Comparison of ENCODE assay signal across 6 cellular contexts in genomic region chr3:135728322-135728721, GRCh38.
A peak's percentile ranks its signal among the peaks of the same experiment; 100 is the strongest.
DNase-seq lines count a peak whose midpoint lies in the region; ATAC-seq, FAIRE-seq and TF ChIP-seq lines count a peak whose summit lies in the region.
"Not testable (repeated sequence)": the region's sequence is repeated elsewhere in the genome, so short reads cannot be mapped to it uniquely, and the experiment has no call there.

No MANE protein-coding gene starts in this region.

- H3K9ac ChIP-seq in HUES48 (ENCODE audit: low read depth, low read length); IMR-90 (ENCODE audit: low read depth, low read length); K562 (ENCODE audit: insufficient read depth in 1 of 2, low read depth in 2 of 2, low read length in 2 of 2); HepG2 (ENCODE audit: insufficient read depth, low read depth, low read length): not testable (repeated sequence)

- H3F3A ChIP-seq in GM23338 (replicated peaks; ENCODE audit: low read depth) = not testable (repeated sequence)

- peak overlapping the region; percentile 37 for H3K4me2 ChIP-seq in GM23338
- H3K4me2 ChIP-seq in IMR-90 (ENCODE audit: low read depth, low read length); K562 (ENCODE audit: insufficient read depth, low read length); HepG2 (ENCODE audit: low read depth, low read length): not testable (repeated sequence)

- peak overlapping the region; percentile 35; the same call in 1 of the 2 replicates for H3K27ac ChIP-seq in GM23338 (ENCODE audit: low read depth)
- H3K27ac ChIP-seq in HUES48 (ENCODE audit: low read depth, low read length) = peak overlapping the region; percentile 2
- H3K27ac ChIP-seq in IMR-90 (ENCODE audit: insufficient read depth, low read length); K562 (ENCODE audit: extremely low read depth, low read depth, low read length); esophagus muscularis mucosa (replicated peaks in 1 of 4); HepG2 (ENCODE audit: extremely low read length, insufficient read depth, low read length): not testable (repeated sequence)

- H3K4me1 ChIP-seq in GM23338 (ENCODE audit: insufficient read depth) = peaks cover 12% of the 10 kb centered on the region
- not testable (repeated sequence) for H3K4me1 ChIP-seq in HUES48 (ENCODE audit: control insufficient read depth, insufficient read depth, low read length); IMR-90 (ENCODE audit: control insufficient read depth, insufficient read depth, low read length); K562 (replicated peaks in 1 of 2; ENCODE audit: control insufficient read depth in 2 of 2, insufficient read depth in 2 of 2, low read length in 2 of 2); esophagus muscularis mucosa; HepG2 (ENCODE audit: insufficient read depth, low read length)

- peaks cover 42% of the 10 kb centered on the region for H3K9me3 ChIP-seq in HUES48 (ENCODE audit: control insufficient read depth, insufficient read depth, low read length)
- H3K9me3 ChIP-seq in IMR-90 (ENCODE audit: control insufficient read depth, insufficient read depth, low read length); K562 (replicated peaks; ENCODE audit: control insufficient read depth, insufficient read depth, low read depth, low read length): not testable (repeated sequence)
- peaks cover 0 to 42% (median 26%) of the 10 kb centered on the region in 4 donors for H3K9me3 ChIP-seq in esophagus muscularis mucosa
- peaks cover 33% of the 10 kb centered on the region; the same call in 1 of the 2 replicates for H3K9me3 ChIP-seq in HepG2 (ENCODE audit: low read length)

- not testable (repeated sequence) for H3K18ac ChIP-seq in IMR-90 (ENCODE audit: low read depth, low read length)

- ATAC-seq in GM23338; IMR-90 (ENCODE audit: low read depth); K562; HepG2: not testable (repeated sequence)

- peaks cover 61% of the 10 kb centered on the region for H3K36me3 Mint-ChIP-seq in GM23338 (ENCODE audit: low read depth)

- H4K20me1 ChIP-seq in GM23338 (replicated peaks; ENCODE audit: insufficient read depth); IMR-90 (ENCODE audit: insufficient read depth, low read length); K562 (replicated peaks; ENCODE audit: control insufficient read depth, insufficient read depth, low read length); HepG2 (ENCODE audit: insufficient read depth, low read length): not testable (repeated sequence)

- peaks cover 68% of the 10 kb centered on the region for H3K9me3 Mint-ChIP-seq in GM23338

- H3K9me2 ChIP-seq in GM23338 (ENCODE audit: insufficient read depth) = not testable (repeated sequence)

- TF ChIP-seq POLR2A in IMR-90 (IDR thresholded peaks at IDR 0.05; ENCODE audit: low read depth, low read length); K562 (conservative IDR thresholded peaks at IDR 0.05); esophagus muscularis mucosa (IDR thresholded peaks at IDR 0.05; ENCODE audit: low read depth); HepG2 (IDR thresholded peaks at IDR 0.05; ENCODE audit: insufficient read depth in 1 of 2, low read depth in 2 of 2, low read length in 2 of 2): not testable (repeated sequence)

- H2AFZ ChIP-seq in GM23338; IMR-90 (replicated peaks; ENCODE audit: low read length, poor library complexity); K562 (ENCODE audit: low read depth, low read length); HepG2 (ENCODE audit: low read length): not testable (repeated sequence)

- not testable (repeated sequence) for BruUV-seq in IMR-90 (replicated peaks; lab: Mats Ljungman, UMichigan); K562 (replicated peaks; lab: Mats Ljungman, UMichigan); HepG2 (replicated peaks; lab: Mats Ljungman, UMichigan)

- H3K56ac ChIP-seq in IMR-90 (ENCODE audit: extremely low read depth, insufficient read depth, low read length) = not testable (repeated sequence)

- not testable (repeated sequence) for H2BK15ac ChIP-seq in IMR-90 (ENCODE audit: low read depth, low read length)

- not testable (repeated sequence) for H4K8ac ChIP-seq in IMR-90 (ENCODE audit: low read depth in 2 of 2, low read length in 2 of 2)

- H2AK5ac ChIP-seq in IMR-90 (ENCODE audit: low read depth, low read length) = not testable (repeated sequence)

- H3K9me1 ChIP-seq in IMR-90 (ENCODE audit: insufficient read depth, low read length); K562 (ENCODE audit: control insufficient read depth, insufficient read depth, low read length): not testable (repeated sequence)

- not testable (repeated sequence) for DNase-seq in GM23338 (ENCODE audit: low spot score); IMR-90; K562 (ENCODE audit: extremely low read depth in 1 of 4, low spot score in 3 of 4); HepG2 (ENCODE audit: low spot score)
- peak; percentile 55 for DNase-seq in esophagus muscularis mucosa (ENCODE audit: extremely low spot score)

- H4K5ac ChIP-seq in IMR-90 (ENCODE audit: low read depth, low read length) = not testable (repeated sequence)

- H3K14ac ChIP-seq in IMR-90 (replicated peaks; ENCODE audit: low read depth, low read length) = not testable (repeated sequence)

- POLR2A ChIA-PET in IMR-90 (lab: Charles Lee; ENCODE audit: unreplicated experiment); HepG2 (lab: Yijun Ruan, JAX): not testable (repeated sequence)
- POLR2A ChIA-PET in K562 (lab: Yijun Ruan, JAX) = interaction anchor here (1.2 kb wide), 1 partner anchor 11 kb away, joined by 4 read pairs; no protein-coding TSS in a partner anchor

- CTCF ChIA-PET in IMR-90 (lab: Yijun Ruan, JAX); K562 (lab: Yijun Ruan, JAX; ENCODE audit: low intra/inter-chr PET ratio); HepG2 (lab: Yijun Ruan, JAX; ENCODE audit: low intra/inter-chr PET ratio, low total read pairs): not testable (repeated sequence)

- not testable (repeated sequence) for H3K4ac ChIP-seq in IMR-90 (ENCODE audit: low read depth, low read length)

- TF ChIP-seq CTCF in GM23338 (conservative IDR thresholded peaks at IDR 0.05; ENCODE audit: low read depth in 2 of 2); IMR-90 (conservative IDR thresholded peaks at IDR 0.05; ENCODE audit: low read depth, low read length); K562 (IDR thresholded peaks at IDR 0.05 in 2 of 3, conservative IDR thresholded peaks at IDR 0.05 in 1 of 3; ENCODE audit: insufficient read depth in 2 of 3, low read depth in 1 of 3, low read length in 3 of 3); esophagus muscularis mucosa (IDR thresholded peaks at IDR 0.05); HepG2 (CRISPR knock-in tag; IDR thresholded peaks at IDR 0.05): not testable (repeated sequence)

- in situ Hi-C loops in IMR-90 (cut with MboI; ENCODE audit: low sequenced_read_pairs) = loop anchor here (25.0 kb wide), 1 partner anchor 309 kb away; no protein-coding TSS in a partner anchor
- in situ Hi-C loops in K562 (cut with MboI); HepG2 (cut with HindIII; ENCODE audit: extremely low pct_ligation_motif_present, low pct_unique_long_range_greater_than_20kb): not testable (repeated sequence)

- H3K27me3 Mint-ChIP-seq in GM23338 (ENCODE audit: insufficient read depth, low read depth, poor library complexity) = not testable (repeated sequence)

- intact Hi-C loops in IMR-90 (cut with micrococcal nuclease); K562 (cut with micrococcal nuclease); esophagus muscularis mucosa (cut with DNase I); HepG2 (cut with micrococcal nuclease; ENCODE audit: unreplicated experiment): not testable (repeated sequence)

- not testable (repeated sequence) for H3K27me3 ChIP-seq in GM23338 (ENCODE audit: insufficient read depth); HUES48 (ENCODE audit: control insufficient read depth, insufficient read depth, low read length); IMR-90 (ENCODE audit: control insufficient read depth, insufficient read depth, low read length); K562 (ENCODE audit: control insufficient read depth in 2 of 2, insufficient read depth in 2 of 2, low read length in 2 of 2); esophagus muscularis mucosa; HepG2 (ENCODE audit: control insufficient read depth in 1 of 2, insufficient read depth in 2 of 2, low read length in 2 of 2)

- not testable (repeated sequence) for H4K91ac ChIP-seq in IMR-90 (ENCODE audit: insufficient read depth, low read depth, low read length)

- not testable (repeated sequence) for TF ChIP-seq EP300 in K562 (IDR thresholded peaks at IDR 0.05; ENCODE audit: low read length); esophagus muscularis mucosa (IDR thresholded peaks at IDR 0.05); HepG2 (IDR thresholded peaks at IDR 0.05; ENCODE audit: low read depth in 2 of 2, low read length in 2 of 2); HepG2 (CRISPR knock-in tag; IDR thresholded peaks at IDR 0.05; ENCODE audit: borderline replicate concordance)

- WGBS in IMR-90 (ENCODE audit: extremely low coverage in 2 of 2, insufficient read length in 1 of 2), 2 experiments = no CpG with 5 or more reads among the region's 1 CpG
- 0% methylated on average over 1 of the region's 1 CpG for WGBS in K562 (ENCODE audit: insufficient coverage, low coverage, missing lambda C conversion rate)
- 92% methylated on average over 1 of the region's 1 CpG for WGBS in esophagus muscularis mucosa
- 0% methylated on average over 1 of the region's 1 CpG for WGBS in HepG2 (ENCODE audit: low lambda C conversion rate)

- not testable (repeated sequence) for TF ChIP-seq RAD21 in IMR-90 (IDR thresholded peaks at IDR 0.05; ENCODE audit: low read length); K562 (CRISPR knock-in tag; conservative IDR thresholded peaks at IDR 0.05 in 1 of 2, IDR thresholded peaks at IDR 0.05 in 1 of 2); HepG2 (CRISPR knock-in tag; IDR thresholded peaks at IDR 0.05)

- H3K23ac ChIP-seq in IMR-90 (ENCODE audit: low read depth, low read length) = not testable (repeated sequence)

- dilution Hi-C loops in IMR-90 (cut with HindIII; ENCODE audit: low sequenced_read_pairs, unreplicated experiment) = not testable (repeated sequence)

- not testable (repeated sequence) for H2BK5ac ChIP-seq in IMR-90 (ENCODE audit: low read depth, low read length, poor library complexity, severe bottlenecking)

- H2AK9ac ChIP-seq in IMR-90 (replicated peaks; ENCODE audit: low read depth, low read length, poor library complexity) = not testable (repeated sequence)

- not testable (repeated sequence) for FAIRE-seq in K562 (lab: Jason Lieb, UNC); HepG2 (lab: Jason Lieb, UNC)

- H2BK120ac ChIP-seq in IMR-90 (ENCODE audit: low read depth, low read length) = not testable (repeated sequence)

- not testable (repeated sequence) for H3K4me3 ChIP-seq in GM23338; HUES48 (ENCODE audit: low read depth, low read length); IMR-90 (ENCODE audit: insufficient read depth, low read depth, low read length); K562; esophagus muscularis mucosa; HepG2 (replicated peaks in 1 of 3; ENCODE audit: insufficient read depth in 1 of 3, low read depth in 2 of 3, low read length in 3 of 3)

- H3K79me1 ChIP-seq in IMR-90 (ENCODE audit: low read depth in 1 of 2, low read length in 2 of 2) = not testable (repeated sequence)

- H2BK20ac ChIP-seq in IMR-90 (ENCODE audit: low read depth, low read length) = not testable (repeated sequence)

- peaks cover 12% of the 10 kb centered on the region; the same call in 2 of the 3 replicates for H3K4me1 Mint-ChIP-seq in GM23338

- not testable (repeated sequence) for H3K4me3 Mint-ChIP-seq in GM23338

- peak overlapping the region; percentile 31 for H3K27ac Mint-ChIP-seq in GM23338

- H3K36me3 ChIP-seq in GM23338 (ENCODE audit: insufficient read depth) = peaks cover 25% of the 10 kb centered on the region; the same call in 1 of the 2 replicates
- H3K36me3 ChIP-seq in HUES48 (ENCODE audit: control insufficient read depth, insufficient read depth, low read length); IMR-90 (ENCODE audit: control insufficient read depth, insufficient read depth, low read length); K562 (ENCODE audit: control insufficient read depth, insufficient read depth, low read length); esophagus muscularis mucosa; HepG2 (replicated peaks in 1 of 2; ENCODE audit: control insufficient read depth in 1 of 2, insufficient read depth in 2 of 2, low read length in 2 of 2): not testable (repeated sequence)

- H3K79me2 ChIP-seq in GM23338 (replicated peaks; ENCODE audit: insufficient read depth); K562 (ENCODE audit: control insufficient read depth, insufficient read depth, low read length); HepG2 (ENCODE audit: insufficient read depth, low read length): not testable (repeated sequence)
